Comparison of ENCODE assay signal across 8 cellular contexts in genomic region chr3:37907906-37908305, GRCh38. TPM values are rescaled to one million over a fixed set of nuclear protein-coding genes. Genes with fewer than 3 reads are reported as not detected.
DNase-seq lines count a peak whose midpoint lies in the region; ATAC-seq and TF ChIP-seq lines count a peak whose summit lies in the region.

No MANE protein-coding gene starts in this region.

- H3K4me1 Mint-ChIP-seq in effector memory CD8-positive, alpha-beta T cell (ENCODE audit: low read depth in 2 of 2): peaks cover 11 to 12% of the 10 kb centered on the region in 2 donors

- no peak overlapping the region for H3K4me3 ChIP-seq in GM12864 (ENCODE audit: low read depth, low read length)

- no peak for TF ChIP-seq CTCF in GM12864 (IDR thresholded peaks at IDR 0.05; ENCODE audit: low read depth, low read length, missing control alignments)

- no peak overlapping the region for H3K4me3 Mint-ChIP-seq in effector memory CD8-positive, alpha-beta T cell

- H3K27ac Mint-ChIP-seq in effector memory CD8-positive, alpha-beta T cell: peak overlapping the region; percentile 3 to 11

- H3K9me3 Mint-ChIP-seq in effector memory CD8-positive, alpha-beta T cell: no peaks in the 10 kb centered on the region

- DNase-seq in GM12864 (ENCODE audit: low read depth): peak; percentile 66
- DNase-seq in effector memory CD8-positive, alpha-beta T cell: no peak
- no peak for DNase-seq in middle frontal gyrus (ENCODE audit: extremely low spot score, low spot score)
- DNase-seq in dermis blood vessel endothelial cell: no peak
- DNase-seq in hepatic stellate cell (ENCODE audit: low spot score): no peak
- no peak for DNase-seq in activated gamma-delta T cell (lab: John Stamatoyannopoulos, UW)

- H3K27me3 Mint-ChIP-seq in effector memory CD8-positive, alpha-beta T cell: peaks cover 9 to 13% of the 10 kb centered on the region in 2 donors

- H3K36me3 Mint-ChIP-seq in effector memory CD8-positive, alpha-beta T cell (ENCODE audit: insufficient read depth): peaks cover 3% of the 10 kb centered on the region

- ATAC-seq in GM21423 (IDR thresholded peaks at IDR 0.05; ENCODE audit: unreplicated experiment) (peak; percentile 86), HG03558 (IDR thresholded peaks at IDR 0.05; ENCODE audit: extremely low read depth, unreplicated experiment) (peak; percentile 92)
- ATAC-seq in effector memory CD8-positive, alpha-beta T cell (replicated peaks): peak; percentile 53

RNA-seq across cellular contexts. Expression of gene CTDSPL, which starts 46.2 kb away (rescaled TPM):
- 107 and 161 TPM in 2 replicates for total RNA-seq in dermis blood vessel endothelial cell
